In genomic region chrX:156023002-156023401, GRCh38 we compare ENCODE assay signal across 2 cellular contexts. TPM values are rescaled to one million over a fixed set of nuclear protein-coding genes. Genes with fewer than 3 reads are reported as not detected.
"Had no signal": no experiment of that assay in that cellular context is flagged by ENCODE, and none has a peak within 500 bp of the region (broad histone marks: within the 10 kb centered on the region; RNA-seq: fewer than 3 reads in every experiment).

No MANE protein-coding gene starts in this region.

RNA-seq across cellular contexts. Expression of gene IL9R, which starts 25.5 kb away (rescaled TPM):
- total RNA-seq: GM23248, H4 had no signal
- polyA plus RNA-seq: GM23248 had no signal
